In genomic region chr15:87619161-87619960, GRCh38 we compare ENCODE assay signal across 11 cellular contexts.
DNase-seq lines count a peak whose midpoint lies in the region; FAIRE-seq and TF ChIP-seq lines count a peak whose summit lies in the region.
"Had no signal": no experiment of that assay in that cellular context is flagged by ENCODE, and none has a peak within 500 bp of the region (broad histone marks: within the 10 kb centered on the region; RNA-seq: fewer than 3 reads in every experiment).

No MANE protein-coding gene starts in this region.

- no peaks in the 10 kb centered on the region for H3K36me3 ChIP-seq in brain microvascular endothelial cell (replicated peaks)

- no peak for TF ChIP-seq CTCF in brain microvascular endothelial cell (IDR thresholded peaks at IDR 0.05; ENCODE audit: low read depth, low read length, missing control alignments)

- FAIRE-seq in HTR-8/SVneo (lab: Jason Lieb, UNC), result no peak

- in situ Hi-C loops in brain microvascular endothelial cell (cut with HindIII; ENCODE audit: low pct_ligation_motif_present, low sequenced_read_pairs), result no loop called here

- peak overlapping the region; percentile 80 for H3K27ac ChIP-seq in brain microvascular endothelial cell

- H3K4me3 ChIP-seq in brain microvascular endothelial cell (ENCODE audit: low read depth, low read length), result no peak overlapping the region

- DNase-seq in A172 (ENCODE audit: low spot score) (peak; percentile 85), HTR-8/SVneo (ENCODE audit: insufficient read length, low spot score) (peak; percentile 14), brain microvascular endothelial cell (peak; percentile 82), kidney tubule cell (ENCODE audit: low spot score) (peak; percentile 15), KG1 (lab: John Stamatoyannopoulos, UW) (no peak), midbrain (lab: John Stamatoyannopoulos, UW) (no peak), NCI-H345 treated with DMSO at 0.1 percent for 48 hours (lab: John Stamatoyannopoulos, UW; ENCODE audit: unreplicated experiment) (no peak)
- no peak for DNase-seq in activated naive CD4-positive, alpha-beta T cell treated with anti-CD3 and anti-CD28 coated beads, Interleukin-2, amount 50 U/mL, for 16 hours
- DNase-seq: CD4-positive, CD25-positive, alpha-beta regulatory T cell; effector CD4-positive, alpha-beta T cell; NCI-H1436 had no signal

- no peaks in the 10 kb centered on the region for H3K27me3 ChIP-seq in brain microvascular endothelial cell (replicated peaks)

Comparison
In these comparisons a context has a peak if more than half of its experiments do, and no peak if none do; other contexts are left out.
1. DNase-seq: peak in A172 (single experiment), HTR-8/SVneo (single experiment), brain microvascular endothelial cell (single experiment) and kidney tubule cell (single experiment); none in KG1 (single experiment), midbrain (single experiment), NCI-H345 treated with DMSO at 0.1 percent for 48 hours (single experiment) and activated naive CD4-positive, alpha-beta T cell treated with anti-CD3 and anti-CD28 coated beads, Interleukin-2, amount 50 U/mL, for 16 hours (single experiment).